Comparison of ENCODE assay signal across 8 cellular contexts in genomic region chr6:119348308-119349040, GRCh38. TPM values are rescaled to one million over a fixed set of nuclear protein-coding genes. Genes with fewer than 3 reads are reported as not detected.
DNase-seq lines count a peak whose midpoint lies in the region; ATAC-seq and TF ChIP-seq lines count a peak whose summit lies in the region.

No MANE protein-coding gene starts in this region.

- no peaks in the 10 kb centered on the region for H3K27me3 ChIP-seq in HCT116 (ENCODE audit: insufficient read depth, low read length)
- peaks cover 54% of the 10 kb centered on the region for H3K27me3 ChIP-seq in Panc1 (ENCODE audit: control insufficient read depth, insufficient read depth, low read length)
- H3K27me3 ChIP-seq in hepatocyte, result no peaks in the 10 kb centered on the region
- peaks cover 4 to 16% (median 7%) of the 10 kb centered on the region in 3 donors for H3K27me3 ChIP-seq in skeletal muscle tissue (ENCODE audit: control insufficient read depth in 3 of 3, insufficient read depth in 3 of 3, low read length in 3 of 3)

- H3K36me3 ChIP-seq in HCT116 (ENCODE audit: control insufficient read depth in 1 of 2, insufficient read depth in 2 of 2, low read length in 2 of 2) (peaks cover 0 to 8% of the 10 kb centered on the region in 2 experiments; a peak in 2 of 4 replicates), Panc1 (ENCODE audit: control insufficient read depth, insufficient read depth, low read length) (peaks cover 7% of the 10 kb centered on the region; the same call in 1 of the 2 replicates), hepatocyte (replicated peaks; ENCODE audit: insufficient read depth, low read depth) (no peaks in the 10 kb centered on the region), skeletal muscle tissue (ENCODE audit: control insufficient read depth in 3 of 3, insufficient read depth in 3 of 3, low read length in 3 of 3) (no peaks in the 10 kb centered on the region)

- H3K9ac ChIP-seq in HCT116 (ENCODE audit: low read length), result peak overlapping the region; percentile 71
- H3K9ac ChIP-seq in skeletal muscle tissue (ENCODE audit: low read depth in 1 of 3, low read length in 3 of 3), result peak overlapping the region; percentile 73 to 79 (median 77)

- H3K9me2 ChIP-seq in HCT116 (ENCODE audit: insufficient read depth), result no peaks in the 10 kb centered on the region
- no peaks in the 10 kb centered on the region for H3K9me2 ChIP-seq in hepatocyte (replicated peaks; ENCODE audit: insufficient read depth)

- CTCF ChIA-PET in HCT116 (lab: Charles Lee), result no interaction called here
- CTCF ChIA-PET in Panc1 (lab: Charles Lee), result no interaction called here

- H3K27ac ChIP-seq in HCT116 (ENCODE audit: low read depth, low read length) (peak overlapping the region; percentile 78), Panc1 (ENCODE audit: low read length) (no peak overlapping the region), hepatocyte (peak overlapping the region; percentile 96), skeletal muscle tissue (ENCODE audit: low read depth, low read length) (peak overlapping the region; percentile 95)

- H2AFZ ChIP-seq in HCT116 (ENCODE audit: low read depth, low read length, poor library complexity, severe bottlenecking) (peak overlapping the region; percentile 70), hepatocyte (peak overlapping the region; percentile 58)

- H3K79me2 ChIP-seq in HCT116 (ENCODE audit: insufficient read depth, low read length) (peaks cover 40% of the 10 kb centered on the region), hepatocyte (peaks cover 81% of the 10 kb centered on the region)

- 1% methylated on average over 49 of the region's 65 CpGs for WGBS in hepatocyte (ENCODE audit: low lambda C conversion rate, missing lambda C conversion rate)

- H3K9me3 Mint-ChIP-seq in activated naive CD8-positive, alpha-beta T cell treated with anti-CD3 and anti-CD28 coated beads for 36 hours, result no peaks in the 10 kb centered on the region

- TF ChIP-seq POLR2A in HCT116 (IDR thresholded peaks at IDR 0.05; ENCODE audit: borderline replicate concordance, extremely low read depth, insufficient read depth, insufficient read length), result no peak

- TF ChIP-seq RAD21 in HCT116 (IDR thresholded peaks at IDR 0.05; ENCODE audit: low read depth), result no peak

- TF ChIP-seq CTCF in HCT116 (IDR thresholded peaks at IDR 0.05 in 2 of 3, conservative IDR thresholded peaks at IDR 0.05 in 1 of 3; ENCODE audit: borderline replicate concordance in 1 of 3, insufficient read depth in 1 of 3, low read depth in 2 of 3, low read length in 2 of 3), result no peak
- TF ChIP-seq CTCF in Panc1 (IDR thresholded peaks at IDR 0.05), result no peak
- TF ChIP-seq CTCF in hepatocyte (IDR thresholded peaks at IDR 0.05; ENCODE audit: poor library complexity), result no peak

- RAD21 ChIA-PET in HCT116 (lab: Charles Lee; ENCODE audit: low non-redundant PET in 1 of 2, low total read pairs in 2 of 2, uncharacterized antibody in 2 of 2, unreplicated experiment in 2 of 2), result no interaction called here

- H4K20me1 ChIP-seq in HCT116 (ENCODE audit: insufficient read depth) (no peaks in the 10 kb centered on the region), hepatocyte (ENCODE audit: insufficient read depth, poor library complexity, severe bottlenecking) (peaks cover 40% of the 10 kb centered on the region)

- peaks cover 11 to 15% of the 10 kb centered on the region in 2 experiments for H3K4me1 ChIP-seq in HCT116 (ENCODE audit: control insufficient read depth in 1 of 2, insufficient read depth in 2 of 2, low read length in 2 of 2)
- peaks cover 11% of the 10 kb centered on the region for H3K4me1 ChIP-seq in Panc1 (ENCODE audit: control insufficient read depth, insufficient read depth, low read length)
- H3K4me1 ChIP-seq in hepatocyte (ENCODE audit: insufficient read depth), result peaks cover 28% of the 10 kb centered on the region
- peaks cover 8 to 11% (median 10%) of the 10 kb centered on the region in 3 donors for H3K4me1 ChIP-seq in skeletal muscle tissue (ENCODE audit: control insufficient read depth in 3 of 3, insufficient read depth in 3 of 3, low read length in 3 of 3)

- peaks cover 28% of the 10 kb centered on the region for H3K36me3 Mint-ChIP-seq in activated naive CD8-positive, alpha-beta T cell treated with anti-CD3 and anti-CD28 coated beads for 36 hours

- no peaks in the 10 kb centered on the region for H3K9me3 ChIP-seq in HCT116 (ENCODE audit: control insufficient read depth in 1 of 2, insufficient read depth in 1 of 2, low read depth in 1 of 2, low read length in 2 of 2)
- no peaks in the 10 kb centered on the region for H3K9me3 ChIP-seq in Panc1 (ENCODE audit: control insufficient read depth, insufficient read depth, low read depth, low read length)
- H3K9me3 ChIP-seq in hepatocyte (ENCODE audit: low read depth), result no peaks in the 10 kb centered on the region
- H3K9me3 ChIP-seq in skeletal muscle tissue (ENCODE audit: control insufficient read depth in 3 of 3, low read length in 3 of 3), result no peaks in the 10 kb centered on the region

- peak overlapping the region; percentile 87 for H3K27ac Mint-ChIP-seq in activated naive CD8-positive, alpha-beta T cell treated with anti-CD3 and anti-CD28 coated beads for 36 hours

- no peaks in the 10 kb centered on the region for H3K27me3 Mint-ChIP-seq in activated naive CD8-positive, alpha-beta T cell treated with anti-CD3 and anti-CD28 coated beads for 36 hours

- H3K4me1 Mint-ChIP-seq in activated naive CD8-positive, alpha-beta T cell treated with anti-CD3 and anti-CD28 coated beads for 36 hours, result peaks cover 52% of the 10 kb centered on the region

- H3K4me2 ChIP-seq in HCT116 (ENCODE audit: low read length) (peak overlapping the region; percentile 85), hepatocyte (peak overlapping the region; percentile 85)

- H3K4me3 ChIP-seq in HCT116 (replicated peaks in 1 of 2; ENCODE audit: low read depth in 1 of 2, low read length in 2 of 2), result peak overlapping the region; percentile 82 to 86
- peak overlapping the region; percentile 56 to 65 for H3K4me3 ChIP-seq in Panc1 (ENCODE audit: low read depth in 2 of 2, low read length in 2 of 2)
- H3K4me3 ChIP-seq in hepatocyte, result peak overlapping the region; percentile 91
- H3K4me3 ChIP-seq in skeletal muscle tissue (ENCODE audit: low read length in 3 of 3), result peak overlapping the region; percentile 70 to 87 (median 81)

- peak overlapping the region; percentile 92 for H3K4me3 Mint-ChIP-seq in activated naive CD8-positive, alpha-beta T cell treated with anti-CD3 and anti-CD28 coated beads for 36 hours

- peak; percentile 5; the same call in 1 of the 2 replicates for ATAC-seq in HCT116
- ATAC-seq in Panc1, result peak; percentile 38; the same call in 1 of the 2 replicates

- intact Hi-C loops in HCT116 (cut with micrococcal nuclease) (loop anchor here (1.0 to 5.0 kb wide), 2 partner anchors 200 to 381 kb away; no protein-coding TSS in a partner anchor), Panc1 (cut with micrococcal nuclease; ENCODE audit: unreplicated experiment) (no loop called here)

- DNase-seq in GM03348 (ENCODE audit: low spot score) (peak; percentile 63), HCT116 (ENCODE audit: low read depth, low spot score) (no peak), Panc1 (ENCODE audit: low read depth, low spot score) (no peak), hepatocyte (ENCODE audit: low spot score) (peak; percentile 71), NCI-H524 treated with DMSO at 0.1 percent for 48 hours (lab: John Stamatoyannopoulos, UW) (no peak), middle frontal gyrus (ENCODE audit: extremely low spot score, low spot score) (no peak)
- peak; percentile 61 for DNase-seq in activated naive CD8-positive, alpha-beta T cell treated with anti-CD3 and anti-CD28 coated beads for 36 hours

- POLR2A ChIA-PET in HCT116 (lab: Charles Lee), result no interaction called here
- POLR2A ChIA-PET in Panc1 (lab: Charles Lee), result no interaction called here

- BruUV-seq in HCT116 (replicated peaks; lab: Mats Ljungman, UMichigan) (no TSS peak), Panc1 (replicated peaks; lab: Mats Ljungman, UMichigan) (no TSS peak)

- in situ Hi-C loops in Panc1 (cut with HindIII; ENCODE audit: low pct_unique_long_range_greater_than_20kb, low sequenced_read_pairs), result no loop called here

TF ChIP-seq in HCT116, 20 proteins besides CTCF, POLR2A, EP300 and RAD21:
- TF ChIP-seq ATF3 (IDR thresholded peaks at IDR 0.05), result no peak
- peak; percentile 77 for TF ChIP-seq TCF7L2 (IDR thresholded peaks at IDR 0.05; ENCODE audit: borderline replicate concordance, extremely low read depth, insufficient read depth, insufficient read length)
- no peak for TF ChIP-seq SP1 (IDR thresholded peaks at IDR 0.05; ENCODE audit: low read depth)

RNA-seq across cellular contexts. Expression of gene MAN1A1, which starts 1.1 kb away (rescaled TPM):
- total RNA-seq in HCT116 (2021; ENCODE audit: unreplicated experiment) (46.0 TPM), Panc1 (2021; ENCODE audit: unreplicated experiment) (3.2 TPM), hepatocyte (228 and 245 TPM in 2 replicates), skeletal muscle tissue (45.9 TPM)
- polyA plus RNA-seq in HCT116 (2012), result 8.9 and 9.9 TPM in 2 replicates
- 0.96 TPM for polyA plus RNA-seq in Panc1 (2012; ENCODE audit: insufficient read length)
- 10 to 100 TPM; 21.4 to 22.6 TPM for total RNA-seq in activated naive CD8-positive, alpha-beta T cell treated with anti-CD3 and anti-CD28 coated beads for 36 hours
- polyA plus RNA-seq in hepatocyte, result 112 and 117 TPM in 2 replicates

Comparison
In these comparisons a context has a peak if more than half of its experiments do, and no peak if none do; other contexts are left out.
1. DNase-seq: peak in GM03348 (single experiment), activated naive CD8-positive, alpha-beta T cell treated with anti-CD3 and anti-CD28 coated beads for 36 hours (single experiment) and hepatocyte (single experiment); none in HCT116 (single experiment), Panc1 (single experiment), NCI-H524 treated with DMSO at 0.1 percent for 48 hours (single experiment) and middle frontal gyrus (single experiment).
2. Peak in every context shown above with its lines, with median percentiles within 50 percentile points of each other: H3K4me3 ChIP-seq.